Comparison of ENCODE assay signal across 1 cellular context in the genomic region with DNA sequence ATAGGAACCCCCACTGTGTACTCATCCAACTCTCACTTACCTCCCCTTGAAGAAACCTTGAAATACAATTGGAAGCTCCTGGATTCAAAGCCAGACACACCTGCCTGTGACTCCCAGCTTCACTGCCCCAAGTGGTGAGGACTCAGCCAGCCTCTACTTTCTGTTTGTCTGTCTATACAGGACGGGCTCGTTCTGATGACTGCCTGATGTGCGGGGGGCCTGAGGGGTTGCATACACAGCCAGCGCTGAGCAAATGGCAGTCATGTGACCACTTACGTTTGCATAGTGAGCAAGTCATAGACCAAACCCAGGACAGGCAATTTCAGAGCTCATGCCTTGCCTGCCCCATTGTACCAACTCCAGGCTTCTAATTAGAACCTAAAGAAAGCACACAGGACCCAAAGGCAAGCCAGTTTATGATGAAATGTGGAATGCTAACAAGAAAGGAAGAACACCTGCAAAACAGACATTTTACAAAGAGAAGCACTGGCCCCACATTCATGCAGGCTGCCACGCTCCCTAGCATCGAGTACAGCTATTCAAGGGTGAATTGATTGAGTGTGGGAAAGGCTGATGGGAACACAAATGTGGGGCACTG.
TF ChIP-seq lines count a peak whose summit lies in the region.

No MANE protein-coding gene starts in this region.

TF ChIP-seq in HepG2, 621 proteins besides CTCF, POLR2A, EP300 and RAD21 (continued from another document):
- TF ChIP-seq, protein P1, sequence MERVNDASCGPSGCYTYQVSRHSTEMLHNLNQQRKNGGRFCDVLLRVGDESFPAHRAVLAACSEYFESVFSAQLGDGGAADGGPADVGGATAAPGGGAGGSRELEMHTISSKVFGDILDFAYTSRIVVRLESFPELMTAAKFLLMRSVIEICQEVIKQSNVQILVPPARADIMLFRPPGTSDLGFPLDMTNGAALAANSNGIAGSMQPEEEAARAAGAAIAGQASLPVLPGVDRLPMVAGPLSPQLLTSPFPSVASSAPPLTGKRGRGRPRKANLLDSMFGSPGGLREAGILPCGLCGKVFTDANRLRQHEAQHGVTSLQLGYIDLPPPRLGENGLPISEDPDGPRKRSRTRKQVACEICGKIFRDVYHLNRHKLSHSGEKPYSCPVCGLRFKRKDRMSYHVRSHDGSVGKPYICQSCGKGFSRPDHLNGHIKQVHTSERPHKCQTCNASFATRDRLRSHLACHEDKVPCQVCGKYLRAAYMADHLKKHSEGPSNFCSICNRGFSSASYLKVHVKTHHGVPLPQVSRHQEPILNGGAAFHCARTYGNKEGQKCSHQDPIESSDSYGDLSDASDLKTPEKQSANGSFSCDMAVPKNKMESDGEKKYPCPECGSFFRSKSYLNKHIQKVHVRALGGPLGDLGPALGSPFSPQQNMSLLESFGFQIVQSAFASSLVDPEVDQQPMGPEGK (CRISPR knock-in tag; IDR thresholded peaks at IDR 0.05): no peak
- TF ChIP-seq NCOA5 (CRISPR knock-in tag; IDR thresholded peaks at IDR 0.05): no peak
